Comparison of ENCODE assay signal across 21 cellular contexts in the genomic region with DNA sequence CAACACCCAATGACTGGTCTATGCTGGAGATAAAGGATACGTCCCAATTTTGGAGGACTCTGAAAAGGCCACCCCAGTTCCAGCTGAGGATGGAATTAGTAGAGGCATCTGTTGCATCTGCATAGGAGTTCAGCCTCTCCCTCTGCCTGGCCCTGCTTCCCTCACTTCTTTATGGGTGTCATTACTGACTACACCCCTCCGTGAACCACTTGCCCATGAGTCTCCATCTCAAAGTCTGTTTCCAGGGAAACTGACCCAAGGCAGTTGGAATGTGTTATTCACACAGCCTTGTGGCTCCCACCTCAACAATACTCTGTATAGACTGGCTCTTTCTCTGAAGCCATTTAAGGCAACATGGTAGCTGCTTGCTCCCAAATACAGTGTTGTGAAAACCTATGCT. TPM values are rescaled to one million over a fixed set of nuclear protein-coding genes. Genes with fewer than 3 reads are reported as not detected.
DNase-seq lines count a peak whose midpoint lies in the region; ATAC-seq and TF ChIP-seq lines count a peak whose summit lies in the region.
"Had no signal": no experiment of that assay in that cellular context is flagged by ENCODE, and none has a peak within 500 bp of the region (broad histone marks: within the 10 kb centered on the region; RNA-seq: fewer than 3 reads in every experiment).

No MANE protein-coding gene starts in this region.

- intact Hi-C loops in left ventricle myocardium superior (cut with micrococcal nuclease): no loop called here
- intact Hi-C loops in activated T-helper 2 cell treated with anti-CD3 and anti-CD28 coated beads, Interferon-gamma antibody, Interleukin-2, Interleukin-4, amounts not matched to agents 10 μg/mL and 5 μg/mL and 100 μg/mL, durations not matched to agents 14 hours and 24 hours and 36 hours (cut with micrococcal nuclease): no loop called here

- H3K9ac ChIP-seq in GM23248 (no peak overlapping the region), neural progenitor cell (no peak overlapping the region)
- H3K9ac ChIP-seq: SK-N-SH had no signal

- in situ Hi-C loops in GM23248 (cut with MboI): no loop called here
- in situ Hi-C loops in GM13977 (cut with MboI; ENCODE audit: low pct_unique_long_range_greater_than_20kb, low sequenced_read_pairs, unreplicated experiment): no loop called here

- H3K4me3 Mint-ChIP-seq in neural progenitor cell (no peak overlapping the region), type B pancreatic cell (no peak overlapping the region)
- H3K4me3 Mint-ChIP-seq in activated T-helper 2 cell treated with anti-CD3 and anti-CD28 coated beads, Interferon-gamma antibody, Interleukin-2, Interleukin-4, amounts not matched to agents 10 μg/mL and 5 μg/mL and 100 μg/mL, durations not matched to agents 14 hours and 24 hours and 36 hours (ENCODE audit: low read depth): no peak overlapping the region
- H3K4me3 Mint-ChIP-seq: CD8-positive, alpha-beta memory T cell had no signal

- H3K4me2 ChIP-seq in GM23248 (ENCODE audit: unreplicated experiment) (no peak overlapping the region), neural progenitor cell (no peak overlapping the region)
- H3K4me2 ChIP-seq: SK-N-SH had no signal

- no peak for TF ChIP-seq CTCF in neural progenitor cell (IDR thresholded peaks at IDR 0.05)
- TF ChIP-seq CTCF in type B pancreatic cell (conservative IDR thresholded peaks at IDR 0.05): no peak
- no peak for TF ChIP-seq CTCF in GM13977 (IDR thresholded peaks at IDR 0.05; ENCODE audit: extremely low read depth, insufficient read depth, missing control alignments)

- no peaks in the 10 kb centered on the region for H4K20me1 ChIP-seq in GM23248 (ENCODE audit: insufficient read depth)
- H4K20me1 ChIP-seq in neural progenitor cell (ENCODE audit: low read depth): no peaks in the 10 kb centered on the region

- no peaks in the 10 kb centered on the region for H3K9me3 Mint-ChIP-seq in neural progenitor cell
- no peaks in the 10 kb centered on the region for H3K9me3 Mint-ChIP-seq in type B pancreatic cell
- H3K9me3 Mint-ChIP-seq in activated T-helper 2 cell treated with anti-CD3 and anti-CD28 coated beads, Interferon-gamma antibody, Interleukin-2, Interleukin-4, amounts not matched to agents 10 μg/mL and 5 μg/mL and 100 μg/mL, durations not matched to agents 14 hours and 24 hours and 36 hours: no peaks in the 10 kb centered on the region
- H3K9me3 Mint-ChIP-seq: CD8-positive, alpha-beta memory T cell had no signal

- H3K9me3 ChIP-seq in GM23248 (ENCODE audit: low read depth) (no peaks in the 10 kb centered on the region), neural progenitor cell (ENCODE audit: low read depth) (no peaks in the 10 kb centered on the region)
- H3K9me3 ChIP-seq: SK-N-SH had no signal

- H3K27me3 ChIP-seq in GM23248 (replicated peaks; ENCODE audit: insufficient read depth) (no peaks in the 10 kb centered on the region), neural progenitor cell (no peaks in the 10 kb centered on the region)

- no peaks in the 10 kb centered on the region for H3K9me2 ChIP-seq in GM23248 (ENCODE audit: insufficient read depth)
- H3K9me2 ChIP-seq: SK-N-SH had no signal

- H3K27ac Mint-ChIP-seq in neural progenitor cell: peak overlapping the region; percentile 3
- no peak overlapping the region for H3K27ac Mint-ChIP-seq in type B pancreatic cell
- no peak overlapping the region for H3K27ac Mint-ChIP-seq in activated T-helper 2 cell treated with anti-CD3 and anti-CD28 coated beads, Interferon-gamma antibody, Interleukin-2, Interleukin-4, amounts not matched to agents 10 μg/mL and 5 μg/mL and 100 μg/mL, durations not matched to agents 14 hours and 24 hours and 36 hours
- H3K27ac Mint-ChIP-seq: CD8-positive, alpha-beta memory T cell had no signal

- H2AFZ ChIP-seq in GM23248 (no peak overlapping the region), neural progenitor cell (replicated peaks) (no peak overlapping the region)

- peak; percentile 69 for DNase-seq in GM23248
- DNase-seq in M059J (ENCODE audit: low read depth): peak; percentile 68
- DNase-seq in left ventricle myocardium superior: no peak
- no peak for DNase-seq in neural progenitor cell (ENCODE audit: low spot score)
- no peak for DNase-seq in type B pancreatic cell (ENCODE audit: extremely low spot score, unreplicated experiment)
- DNase-seq in activated T-helper 2 cell treated with anti-CD3 and anti-CD28 coated beads, Interferon-gamma antibody, Interleukin-2, Interleukin-4, amounts not matched to agents 10 μg/mL and 5 μg/mL and 100 μg/mL, durations not matched to agents 14 hours and 24 hours and 36 hours (ENCODE audit: low spot score): no peak
- DNase-seq in GM13977 (ENCODE audit: low spot score): no peak
- DNase-seq in NCI-H2107 (lab: John Stamatoyannopoulos, UW): no peak
- DNase-seq: C1 segment of cervical spinal cord; CD8-positive, alpha-beta memory T cell; DMS79; HCEC 1CT; NCI-H1105; NCI-H2081 treated with DMSO at 0.1 percent for 48 hours; NCI-H510A; NCI-H748 treated with DMSO at 0.1 percent for 48 hours; NK-92 treated with Interleukin-12 subunit alpha and Interleukin-12 subunit beta, amount 100 ng/mL, for 24 hours; SHP77 treated with DMSO at 0.1 percent for 48 hours; SK-N-SH had no signal

- H3K36me3 Mint-ChIP-seq in neural progenitor cell (no peaks in the 10 kb centered on the region), type B pancreatic cell (no peaks in the 10 kb centered on the region)
- no peaks in the 10 kb centered on the region for H3K36me3 Mint-ChIP-seq in activated T-helper 2 cell treated with anti-CD3 and anti-CD28 coated beads, Interferon-gamma antibody, Interleukin-2, Interleukin-4, amounts not matched to agents 10 μg/mL and 5 μg/mL and 100 μg/mL, durations not matched to agents 14 hours and 24 hours and 36 hours (ENCODE audit: low read depth)
- H3K36me3 Mint-ChIP-seq: CD8-positive, alpha-beta memory T cell had no signal

- ATAC-seq in left ventricle myocardium superior: peak; percentile 30
- ATAC-seq: K562 had no signal

- H3K36me3 ChIP-seq in GM23248 (ENCODE audit: low read depth) (no peaks in the 10 kb centered on the region), neural progenitor cell (no peaks in the 10 kb centered on the region)

- 45 to 53% methylated on average over 2 of the region's 2 CpGs for WGBS in GM23248 (ENCODE audit: low coverage in 1 of 2, low lambda C conversion rate in 2 of 2, missing lambda C conversion rate in 2 of 2), 2 experiments

- H3K79me2 ChIP-seq in GM23248 (ENCODE audit: insufficient read depth) (no peaks in the 10 kb centered on the region), neural progenitor cell (ENCODE audit: low read depth) (no peaks in the 10 kb centered on the region)

- H3K27me3 Mint-ChIP-seq in neural progenitor cell (ENCODE audit: insufficient read depth, low read depth) (peaks cover 5% of the 10 kb centered on the region), type B pancreatic cell (peaks cover 19% of the 10 kb centered on the region)
- peaks cover 27% of the 10 kb centered on the region for H3K27me3 Mint-ChIP-seq in activated T-helper 2 cell treated with anti-CD3 and anti-CD28 coated beads, Interferon-gamma antibody, Interleukin-2, Interleukin-4, amounts not matched to agents 10 μg/mL and 5 μg/mL and 100 μg/mL, durations not matched to agents 14 hours and 24 hours and 36 hours (ENCODE audit: low read depth)

- no peaks in the 10 kb centered on the region for H3F3A ChIP-seq in GM23248 (ENCODE audit: insufficient read depth)
- H3F3A ChIP-seq in neural progenitor cell (ENCODE audit: low read depth): no peaks in the 10 kb centered on the region

- H3K4me1 Mint-ChIP-seq in neural progenitor cell (peaks cover 9% of the 10 kb centered on the region), type B pancreatic cell (ENCODE audit: unreplicated experiment) (no peaks in the 10 kb centered on the region)
- H3K4me1 Mint-ChIP-seq in activated T-helper 2 cell treated with anti-CD3 and anti-CD28 coated beads, Interferon-gamma antibody, Interleukin-2, Interleukin-4, amounts not matched to agents 10 μg/mL and 5 μg/mL and 100 μg/mL, durations not matched to agents 14 hours and 24 hours and 36 hours (ENCODE audit: low read depth): peaks cover 4% of the 10 kb centered on the region

- H3K27ac ChIP-seq in GM23248 (no peak overlapping the region), neural progenitor cell (no peak overlapping the region)

- peaks cover 18% of the 10 kb centered on the region for H3K4me1 ChIP-seq in GM23248 (ENCODE audit: insufficient read depth)
- H3K4me1 ChIP-seq in neural progenitor cell: no peaks in the 10 kb centered on the region

- H3K4me3 ChIP-seq in GM23248: no peak overlapping the region
- no peak overlapping the region for H3K4me3 ChIP-seq in neural progenitor cell
- H3K4me3 ChIP-seq: K562 had no signal

RNA-seq across cellular contexts. Expression of a gene that starts 21.4 kb away (rescaled TPM):
- total RNA-seq in GM23248 (2014; rRNA removed; shearing (Covaris generic)): 46.4 and 69.2 TPM in 2 replicates
- polyA plus RNA-seq in GM23248 (2016; fragmentation: Nextera tagmentation; extraction: Ambion mirVana): 45.4 and 48.5 TPM in 2 replicates
- 21.6 and 26.5 TPM in 2 replicates for total RNA-seq in M059J (2014; rRNA removed; shearing (Covaris generic))
- total RNA-seq in left ventricle myocardium superior (58.2 TPM), neural progenitor cell (ENCODE audit: low replicate concordance) (18.2 and 32.5 TPM in 2 replicates), type B pancreatic cell (ENCODE audit: low replicate concordance) (1.0 and 7.2 TPM in 2 replicates)
- total RNA-seq in activated T-helper 2 cell treated with anti-CD3 and anti-CD28 coated beads, Interferon-gamma antibody, Interleukin-2, Interleukin-4, amounts not matched to agents 10 μg/mL and 5 μg/mL and 100 μg/mL, durations not matched to agents 14 hours and 24 hours and 36 hours: not detected in 2 replicates
- total RNA-seq: CD8-positive, alpha-beta memory T cell had no signal
- polyA plus RNA-seq: CD8-positive, alpha-beta memory T cell had no signal

RNA-seq across cellular contexts. Expression of a gene that starts 53.2 kb away (rescaled TPM):
- total RNA-seq in GM23248 (2014; rRNA removed; shearing (Covaris generic)): not detected in 2 replicates
- not detected in 2 replicates for polyA plus RNA-seq in GM23248 (2016; fragmentation: Nextera tagmentation; extraction: Ambion mirVana)
- total RNA-seq in M059J (2014; rRNA removed; shearing (Covaris generic)): 0.12 and 0.59 TPM in 2 replicates
- total RNA-seq in left ventricle myocardium superior: 19.1 TPM
- total RNA-seq in neural progenitor cell (ENCODE audit: low replicate concordance): 1.7 and 2.2 TPM in 2 replicates
- total RNA-seq in type B pancreatic cell (ENCODE audit: low replicate concordance): 0.12 and 0.58 TPM in 2 replicates
- not detected in 2 replicates for total RNA-seq in activated T-helper 2 cell treated with anti-CD3 and anti-CD28 coated beads, Interferon-gamma antibody, Interleukin-2, Interleukin-4, amounts not matched to agents 10 μg/mL and 5 μg/mL and 100 μg/mL, durations not matched to agents 14 hours and 24 hours and 36 hours
- total RNA-seq: CD8-positive, alpha-beta memory T cell; G401 had no signal
- polyA plus RNA-seq: CD8-positive, alpha-beta memory T cell had no signal

Comparison
In these comparisons a context has a peak if more than half of its experiments do, and no peak if none do; other contexts are left out.
1. DNase-seq: peak in GM23248 (single experiment) and M059J (single experiment); none in left ventricle myocardium superior (single experiment), neural progenitor cell (single experiment), type B pancreatic cell (single experiment), activated T-helper 2 cell treated with anti-CD3 and anti-CD28 coated beads, Interferon-gamma antibody, Interleukin-2, Interleukin-4, amounts not matched to agents 10 μg/mL and 5 μg/mL and 100 μg/mL, durations not matched to agents 14 hours and 24 hours and 36 hours (single experiment), GM13977 (single experiment) and NCI-H2107 (single experiment).